Comparison of ENCODE assay signal across 24 cellular contexts in the genomic region with DNA sequence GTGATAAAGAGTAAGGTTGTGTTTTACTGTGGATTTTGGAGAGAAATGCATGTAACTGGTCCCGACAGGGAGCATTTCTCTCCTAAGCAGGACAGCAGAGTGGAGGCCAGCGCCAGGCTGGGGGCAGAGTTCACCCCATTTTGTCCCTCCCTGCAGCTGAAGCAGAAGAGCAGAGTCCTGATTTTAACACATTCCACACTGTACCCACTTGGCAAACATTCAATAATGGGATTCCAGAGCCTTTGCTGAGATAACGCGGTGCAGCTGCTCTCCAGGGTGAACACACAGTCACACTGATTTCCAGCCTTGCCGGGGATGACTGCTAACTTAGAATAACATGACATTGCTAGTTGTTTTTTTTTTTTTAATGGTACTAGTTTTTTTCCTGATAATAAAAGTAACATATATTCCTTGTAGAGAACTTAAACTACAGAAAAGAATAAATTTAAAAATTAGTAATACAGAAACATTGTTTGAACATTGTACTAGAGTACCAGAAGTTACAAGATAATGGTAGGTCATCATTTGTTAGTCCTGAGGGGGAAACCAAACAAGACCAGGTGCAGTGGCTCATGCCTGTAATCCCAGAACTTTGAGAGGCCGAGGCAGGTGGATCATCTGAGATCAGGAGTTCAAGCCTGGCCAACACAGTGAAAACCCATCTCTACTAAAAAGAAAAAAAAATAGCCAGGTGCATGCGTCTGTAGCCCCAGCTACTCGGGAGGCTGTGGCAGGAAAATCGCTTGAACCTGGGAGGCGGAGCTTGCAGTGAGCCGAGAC.
DNase-seq lines count a peak whose midpoint lies in the region; ATAC-seq and TF ChIP-seq lines count a peak whose summit lies in the region.
"Had no signal": no experiment of that assay in that cellular context is flagged by ENCODE, and none has a peak within 500 bp of the region (broad histone marks: within the 10 kb centered on the region; RNA-seq: fewer than 3 reads in every experiment).

No MANE protein-coding gene starts in this region.

- H3K27ac ChIP-seq in IMR-90 (ENCODE audit: insufficient read depth, low read length) (no peak overlapping the region), endodermal cell (ENCODE audit: low read depth, low read length) (peak overlapping the region; percentile 36)
- H3K27ac ChIP-seq: C4-2B, prostate gland, vagina had no signal

- in situ Hi-C loops in IMR-90 (cut with MboI; ENCODE audit: low sequenced_read_pairs), result no loop called here

- no peak overlapping the region for H3K23ac ChIP-seq in IMR-90 (ENCODE audit: low read depth, low read length)

- no peaks in the 10 kb centered on the region for H3K4me1 ChIP-seq in IMR-90 (ENCODE audit: control insufficient read depth, insufficient read depth, low read length)
- H3K4me1 ChIP-seq in endodermal cell (ENCODE audit: control insufficient read depth, insufficient read depth, low read length), result no peaks in the 10 kb centered on the region
- H3K4me1 ChIP-seq: HAP-1, prostate gland, vagina had no signal

- TF ChIP-seq CTCF in IMR-90 (conservative IDR thresholded peaks at IDR 0.05; ENCODE audit: low read depth, low read length), result no peak
- TF ChIP-seq CTCF in endodermal cell (conservative IDR thresholded peaks at IDR 0.05), result no peak

- no peak overlapping the region for H3K14ac ChIP-seq in IMR-90 (replicated peaks; ENCODE audit: low read depth, low read length)

- no peak overlapping the region for H2AK5ac ChIP-seq in IMR-90 (ENCODE audit: low read depth, low read length)

- H2BK120ac ChIP-seq in IMR-90 (ENCODE audit: low read depth, low read length), result no peak overlapping the region

- intact Hi-C loops in IMR-90 (cut with micrococcal nuclease), result no loop called here

- no peaks in the 10 kb centered on the region for H3K36me3 Mint-ChIP-seq in endodermal cell (ENCODE audit: low read depth)
- no peaks in the 10 kb centered on the region for H3K36me3 Mint-ChIP-seq in effector memory CD8-positive, alpha-beta T cell (ENCODE audit: insufficient read depth)
- H3K36me3 Mint-ChIP-seq: activated naive CD4-positive, alpha-beta T cell treated with anti-CD3 and anti-CD28 coated beads, Interleukin-2, amount 50 U/mL, for 24 hours; memory B cell had no signal

- H3K4me3 ChIP-seq in IMR-90 (ENCODE audit: insufficient read depth, low read depth, low read length) (no peak overlapping the region), endodermal cell (ENCODE audit: low read length) (no peak overlapping the region)
- H3K4me3 ChIP-seq: GM12878, HAP-1, prostate gland, vagina had no signal

- dilution Hi-C loops in IMR-90 (cut with HindIII; ENCODE audit: low sequenced_read_pairs, unreplicated experiment), result no loop called here

- peak; percentile 7 for DNase-seq in IMR-90
- peak; percentile 47 for DNase-seq in SHP77 treated with DMSO at 0.1 percent for 48 hours (lab: John Stamatoyannopoulos, UW)
- DNase-seq in endodermal cell, result no peak
- DNase-seq in myocyte (ENCODE audit: low read depth), result peak; percentile 77
- DNase-seq in NCI-H2227 treated with DMSO at 0.1 percent for 48 hours (lab: John Stamatoyannopoulos, UW), result no peak
- DNase-seq in effector memory CD8-positive, alpha-beta T cell, result no peak
- DNase-seq in NOMO-1 treated with DMSO at 0.1 percent for 48 hours (lab: John Stamatoyannopoulos, UW; ENCODE audit: unreplicated experiment), result no peak
- DNase-seq in foreskin melanocyte, result no peak
- DNase-seq: activated CD4-positive, alpha-beta T cell treated with anti-CD3 and anti-CD28 coated beads, Interleukin-2, amount 50 U/mL, for 4 hours; Calu3; glutamatergic neuron; KG1; NCI-H1436; NCI-H524; stimulated activated CD4-positive, alpha-beta T cell treated with anti-CD3 and anti-CD28 coated beads, Interleukin-1b, Interleukin-23, amount 100 ng/mL, for 48 hours; stimulated activated CD8-positive, alpha-beta memory T cell treated with anti-CD3 and anti-CD28 coated beads, Interleukin-4, amount 100 ng/mL, for 48 hours; stimulated activated naive CD8-positive, alpha-beta T cell treated with anti-CD3 and anti-CD28 coated beads, Interleukin-15, amount 100 ng/mL, for 72 hours had no signal

- H3K4me3 Mint-ChIP-seq in endodermal cell, result no peak overlapping the region
- H3K4me3 Mint-ChIP-seq in effector memory CD8-positive, alpha-beta T cell, result no peak overlapping the region
- H3K4me3 Mint-ChIP-seq: activated naive CD4-positive, alpha-beta T cell treated with anti-CD3 and anti-CD28 coated beads, Interleukin-2, amount 50 U/mL, for 24 hours; memory B cell; stimulated activated naive CD8-positive, alpha-beta T cell treated with anti-CD3 and anti-CD28 coated beads, Interleukin-15, amount 100 ng/mL, for 72 hours had no signal

- no peak overlapping the region for H3K18ac ChIP-seq in IMR-90 (ENCODE audit: low read depth, low read length)

- no peaks in the 10 kb centered on the region for H3K36me3 ChIP-seq in IMR-90 (ENCODE audit: control insufficient read depth, insufficient read depth, low read length)
- H3K36me3 ChIP-seq in endodermal cell (ENCODE audit: control insufficient read depth, insufficient read depth, low read length), result no peaks in the 10 kb centered on the region
- H3K36me3 ChIP-seq: HAP-1, prostate gland, vagina had no signal

- H3K27me3 Mint-ChIP-seq in endodermal cell (ENCODE audit: insufficient read depth), result no peaks in the 10 kb centered on the region
- peaks cover 15 to 24% of the 10 kb centered on the region in 2 donors for H3K27me3 Mint-ChIP-seq in effector memory CD8-positive, alpha-beta T cell
- H3K27me3 Mint-ChIP-seq: stimulated activated naive CD8-positive, alpha-beta T cell treated with anti-CD3 and anti-CD28 coated beads, Interleukin-15, amount 100 ng/mL, for 72 hours had no signal

- H3K4ac ChIP-seq in IMR-90 (ENCODE audit: low read depth, low read length), result no peak overlapping the region

- TF ChIP-seq POLR2A in IMR-90 (IDR thresholded peaks at IDR 0.05; ENCODE audit: low read depth, low read length), result no peak

- H4K91ac ChIP-seq in IMR-90 (ENCODE audit: insufficient read depth, low read depth, low read length), result no peak overlapping the region

- no peaks in the 10 kb centered on the region; the same call in 1 of the 2 replicates for H3K9me3 ChIP-seq in IMR-90 (ENCODE audit: control insufficient read depth, insufficient read depth, low read length)
- H3K9me3 ChIP-seq in endodermal cell (ENCODE audit: control insufficient read depth, low read length), result no peaks in the 10 kb centered on the region
- H3K9me3 ChIP-seq: prostate gland, vagina had no signal

- no peaks in the 10 kb centered on the region for H4K20me1 ChIP-seq in IMR-90 (ENCODE audit: insufficient read depth, low read length)

- peaks cover 15% of the 10 kb centered on the region for H3K4me1 Mint-ChIP-seq in endodermal cell
- H3K4me1 Mint-ChIP-seq in effector memory CD8-positive, alpha-beta T cell (ENCODE audit: low read depth in 2 of 2), result no peaks in the 10 kb centered on the region
- H3K4me1 Mint-ChIP-seq: activated naive CD4-positive, alpha-beta T cell treated with anti-CD3 and anti-CD28 coated beads, Interleukin-2, amount 50 U/mL, for 24 hours; memory B cell; stimulated activated naive CD8-positive, alpha-beta T cell treated with anti-CD3 and anti-CD28 coated beads, Interleukin-15, amount 100 ng/mL, for 72 hours had no signal

- CTCF ChIA-PET in IMR-90 (lab: Yijun Ruan, JAX), result no interaction called here

- no peak overlapping the region for H2BK5ac ChIP-seq in IMR-90 (ENCODE audit: low read depth, low read length, poor library complexity, severe bottlenecking)

- no peak overlapping the region for H2AK9ac ChIP-seq in IMR-90 (replicated peaks; ENCODE audit: low read depth, low read length, poor library complexity)

- 20% methylated on average over 1 of the region's 11 CpGs; no CpG with 5 or more reads in 1 of the 2 experiments for WGBS in IMR-90 (ENCODE audit: extremely low coverage in 2 of 2, insufficient read length in 1 of 2), 2 experiments
- 92 to 97% methylated on average over 5 to 11 of the region's 11 CpGs for WGBS in endodermal cell (ENCODE audit: insufficient coverage in 1 of 2, insufficient read length in 1 of 2), 2 experiments

- no peak overlapping the region for H4K8ac ChIP-seq in IMR-90 (ENCODE audit: low read depth in 2 of 2, low read length in 2 of 2)

- peaks cover 26% of the 10 kb centered on the region; the same call in 1 of the 2 replicates for H3K27me3 ChIP-seq in IMR-90 (ENCODE audit: control insufficient read depth, insufficient read depth, low read length)
- no peaks in the 10 kb centered on the region for H3K27me3 ChIP-seq in endodermal cell (ENCODE audit: control insufficient read depth, insufficient read depth, low read length, poor library complexity, severe bottlenecking)
- H3K27me3 ChIP-seq: vagina had no signal

- H4K5ac ChIP-seq in IMR-90 (ENCODE audit: low read depth, low read length), result no peak overlapping the region

- POLR2A ChIA-PET in IMR-90 (lab: Charles Lee; ENCODE audit: unreplicated experiment), result no interaction called here

- no peak overlapping the region for H3K4me2 ChIP-seq in IMR-90 (ENCODE audit: low read depth, low read length)

- H2AFZ ChIP-seq in IMR-90 (replicated peaks; ENCODE audit: low read length, poor library complexity), result no peak overlapping the region

- no TSS peak for BruUV-seq in IMR-90 (replicated peaks; lab: Mats Ljungman, UMichigan)

- no peaks in the 10 kb centered on the region for H3K9me1 ChIP-seq in IMR-90 (ENCODE audit: insufficient read depth, low read length)

- H2BK15ac ChIP-seq in IMR-90 (ENCODE audit: low read depth, low read length), result no peak overlapping the region

- no peaks in the 10 kb centered on the region for H3K9me3 Mint-ChIP-seq in endodermal cell
- H3K9me3 Mint-ChIP-seq in effector memory CD8-positive, alpha-beta T cell, result no peaks in the 10 kb centered on the region
- H3K9me3 Mint-ChIP-seq: activated naive CD4-positive, alpha-beta T cell treated with anti-CD3 and anti-CD28 coated beads, Interleukin-2, amount 50 U/mL, for 24 hours; stimulated activated naive CD8-positive, alpha-beta T cell treated with anti-CD3 and anti-CD28 coated beads, Interleukin-15, amount 100 ng/mL, for 72 hours had no signal

- H2BK20ac ChIP-seq in IMR-90 (ENCODE audit: low read depth, low read length), result no peak overlapping the region

- H3K79me1 ChIP-seq in IMR-90 (ENCODE audit: low read depth in 1 of 2, low read length in 2 of 2), result no peaks in the 10 kb centered on the region

- peak; percentile 27 for ATAC-seq in IMR-90 (ENCODE audit: low read depth)
- no peak for ATAC-seq in effector memory CD8-positive, alpha-beta T cell (replicated peaks)
- ATAC-seq: GM12878; stimulated activated naive CD8-positive, alpha-beta T cell treated with anti-CD3 and anti-CD28 coated beads, Interleukin-15, amount 100 ng/mL, for 72 hours had no signal

- TF ChIP-seq RAD21 in IMR-90 (IDR thresholded peaks at IDR 0.05; ENCODE audit: low read length), result no peak

- H3K27ac Mint-ChIP-seq in endodermal cell, result no peak overlapping the region
- H3K27ac Mint-ChIP-seq in effector memory CD8-positive, alpha-beta T cell, result no peak overlapping the region
- H3K27ac Mint-ChIP-seq: activated naive CD4-positive, alpha-beta T cell treated with anti-CD3 and anti-CD28 coated beads, Interleukin-2, amount 50 U/mL, for 24 hours; memory B cell; stimulated activated naive CD8-positive, alpha-beta T cell treated with anti-CD3 and anti-CD28 coated beads, Interleukin-15, amount 100 ng/mL, for 72 hours had no signal

- H3K9ac ChIP-seq in IMR-90 (ENCODE audit: low read depth, low read length) (no peak overlapping the region), endodermal cell (ENCODE audit: extremely low read depth, low read length, poor library complexity, severe bottlenecking) (no peak overlapping the region)

- H3K56ac ChIP-seq in IMR-90 (ENCODE audit: extremely low read depth, insufficient read depth, low read length), result no peak overlapping the region

Comparison
In these comparisons a context has a peak if more than half of its experiments do, and no peak if none do; other contexts are left out.
1. DNase-seq: peak in IMR-90 (single experiment), SHP77 treated with DMSO at 0.1 percent for 48 hours (single experiment) and myocyte (single experiment); none in endodermal cell (single experiment), NCI-H2227 treated with DMSO at 0.1 percent for 48 hours (single experiment), effector memory CD8-positive, alpha-beta T cell (0 of 3), NOMO-1 treated with DMSO at 0.1 percent for 48 hours (single experiment) and foreskin melanocyte (single experiment).